ENCODE assay signal across 25 cellular contexts in the genomic region with DNA sequence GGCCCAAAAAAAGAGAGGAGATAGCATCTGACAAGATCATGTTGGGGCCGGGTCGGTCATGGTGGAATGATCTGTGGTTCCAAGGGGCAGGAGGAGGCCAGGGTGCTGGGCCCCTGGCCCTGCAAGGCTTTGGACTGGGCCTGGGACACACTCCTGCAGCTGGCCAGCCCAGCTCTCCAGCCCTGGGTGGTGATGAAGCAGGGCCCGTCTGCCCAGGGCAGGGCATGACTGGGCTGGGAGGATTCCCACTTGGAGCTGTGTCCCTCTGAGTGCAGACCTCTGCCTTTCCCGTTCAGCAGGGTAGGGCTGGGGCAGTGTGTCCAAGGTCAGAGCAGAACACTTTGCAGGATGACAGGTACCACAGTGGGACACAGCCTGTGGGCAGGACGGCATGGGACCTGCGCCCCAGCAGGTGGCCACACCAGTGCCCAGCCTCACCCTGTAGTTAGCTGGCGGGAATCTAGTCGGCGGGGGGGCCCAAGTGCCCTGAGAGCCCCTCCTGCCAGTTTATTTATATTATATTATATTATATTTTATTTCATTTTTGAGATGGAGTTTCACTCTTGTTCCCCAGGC.
"Had no signal": no experiment of that assay in that cellular context is flagged by ENCODE, and none has a peak within 500 bp of the region (broad histone marks: within the 10 kb centered on the region; RNA-seq: fewer than 3 reads in every experiment).

No MANE protein-coding gene starts in this region.

- H3K36me3 Mint-ChIP-seq: activated naive CD8-positive, alpha-beta T cell treated with anti-CD3 and anti-CD28 coated beads for 36 hours had no signal

- H3K4me1 Mint-ChIP-seq: activated B cell treated with CpG ODN at 0.5 μM for 24 hours; activated naive CD8-positive, alpha-beta T cell treated with anti-CD3 and anti-CD28 coated beads for 36 hours had no signal

- H3K9me3 Mint-ChIP-seq: activated B cell treated with CpG ODN at 0.5 μM for 24 hours; activated naive CD4-positive, alpha-beta T cell treated with anti-CD3 and anti-CD28 coated beads for 36 hours; activated naive CD8-positive, alpha-beta T cell treated with anti-CD3 and anti-CD28 coated beads for 36 hours; nephron; T-helper 2 cell treated with Interferon-gamma antibody and Interleukin-4, amounts not matched to agents 5 μg/mL and 100 μg/mL, for 36 hours had no signal

- ATAC-seq: body of pancreas, gastrocnemius medialis, pancreas had no signal

- H3K27me3 Mint-ChIP-seq: activated B cell treated with CpG ODN at 0.5 μM for 24 hours; activated naive CD8-positive, alpha-beta T cell treated with anti-CD3 and anti-CD28 coated beads for 36 hours had no signal

- H3K4me1 ChIP-seq: gastrocnemius medialis, prostate gland had no signal

- H3K4me3 Mint-ChIP-seq: activated B cell treated with CpG ODN at 0.5 μM for 24 hours; activated naive CD4-positive, alpha-beta T cell treated with anti-CD3 and anti-CD28 coated beads for 36 hours; activated naive CD8-positive, alpha-beta T cell treated with anti-CD3 and anti-CD28 coated beads for 36 hours; nephron; T-helper 2 cell treated with Interferon-gamma antibody and Interleukin-4, amounts not matched to agents 5 μg/mL and 100 μg/mL, for 36 hours had no signal

- H3K36me3 ChIP-seq: adrenal gland, gastrocnemius medialis had no signal

- H3K27ac ChIP-seq: adrenal gland, colonic mucosa, gastrocnemius medialis, prostate gland, transverse colon had no signal

- H3K9me3 ChIP-seq: adrenal gland, body of pancreas, colonic mucosa, gastrocnemius medialis, pancreas, prostate gland, transverse colon had no signal

- H3K4me3 ChIP-seq: adrenal gland, body of pancreas, colonic mucosa, gastrocnemius medialis, pancreas, prostate gland, transverse colon had no signal

- H3K27ac Mint-ChIP-seq: activated B cell treated with CpG ODN at 0.5 μM for 24 hours; activated naive CD4-positive, alpha-beta T cell treated with anti-CD3 and anti-CD28 coated beads for 36 hours; activated naive CD8-positive, alpha-beta T cell treated with anti-CD3 and anti-CD28 coated beads for 36 hours; T-helper 2 cell treated with Interferon-gamma antibody and Interleukin-4, amounts not matched to agents 5 μg/mL and 100 μg/mL, for 36 hours had no signal

- DNase-seq: activated B cell treated with CpG ODN at 0.5 μM for 24 hours; activated CD4-positive, alpha-beta T cell treated with anti-CD3 and anti-CD28 coated beads, Interleukin-2, amount 50 U/mL, for 4 hours; activated CD8-positive, alpha-beta memory T cell treated with anti-CD3 and anti-CD28 coated beads for 24 hours; activated effector memory CD4-positive, alpha-beta T cell treated with anti-CD3 and anti-CD28 coated beads, Interleukin-2, amount 50 U/mL, for 16 hours; activated naive CD4-positive, alpha-beta T cell treated with anti-CD3 and anti-CD28 coated beads for 36 hours; activated naive CD8-positive, alpha-beta T cell treated with anti-CD3 and anti-CD28 coated beads for 36 hours; adrenal gland; aorta; body of pancreas; colonic mucosa; effector memory CD4-positive, alpha-beta T cell; erythroblast; gastrocnemius medialis; glutamatergic neuron; islet precursor cell; mammary epithelial cell; retina; stimulated activated CD4-positive, alpha-beta T cell treated with anti-CD3 and anti-CD28 coated beads, Interleukin-15, amount 100 ng/mL, for 24 hours; stimulated activated CD4-positive, alpha-beta T cell treated with anti-CD3 and anti-CD28 coated beads, Interleukin-2, amount 100 ng/mL, for 24 hours; stimulated activated naive CD4-positive, alpha-beta T cell; transverse colon had no signal

- H3K27me3 ChIP-seq: adrenal gland, body of pancreas, colonic mucosa, gastrocnemius medialis, pancreas, transverse colon had no signal
